1 cellular context compared by ENCODE assay signal in genomic region chr15:89399390-89400120, GRCh38.
TF ChIP-seq lines count a peak whose summit lies in the region.

No MANE protein-coding gene starts in this region.

TF ChIP-seq in K562, 482 proteins besides CTCF, POLR2A, EP300 and RAD21 (continued from another document and continues in another):
- peak in 2 of 3 experiments; percentile 31 to 74 for TF ChIP-seq YY1 (IDR thresholded peaks at IDR 0.05; ENCODE audit: borderline replicate concordance in 1 of 3, control insufficient read depth in 1 of 3, extremely low read depth in 1 of 3, insufficient read depth in 3 of 3, insufficient read length in 1 of 3, insufficient replicate concordance in 2 of 3, low read depth in 1 of 3, low read length in 2 of 3)
- peak; percentile 64 for TF ChIP-seq CTCFL (IDR thresholded peaks at IDR 0.05; ENCODE audit: borderline replicate concordance, insufficient read depth, low read depth, low read length, poor library complexity, severe bottlenecking)
- TF ChIP-seq ZNF165 (CRISPR knock-in tag; IDR thresholded peaks at IDR 0.05; ENCODE audit: borderline replicate concordance), result no peak
- peak; percentile 60 for TF ChIP-seq L3MBTL2 (IDR thresholded peaks at IDR 0.05)
- no peak for TF ChIP-seq RREB1 (CRISPR knock-in tag; IDR thresholded peaks at IDR 0.05)
- TF ChIP-seq ARID2 (IDR thresholded peaks at IDR 0.05), result no peak
- TF ChIP-seq MAZ (CRISPR knock-in tag; conservative IDR thresholded peaks at IDR 0.05 in 1 of 2, IDR thresholded peaks at IDR 0.05 in 1 of 2), result peak in 1 of 2 experiments; percentile 49; a peak in 2 of 4 replicates
- no peak for TF ChIP-seq ZNF592 (IDR thresholded peaks at IDR 0.05)
- TF ChIP-seq MAFK (IDR thresholded peaks at IDR 0.05; ENCODE audit: low read length), result no peak
- no peak for TF ChIP-seq DIDO1 (tag; IDR thresholded peaks at IDR 0.05; ENCODE audit: low read depth)
- TF ChIP-seq EHMT2 (IDR thresholded peaks at IDR 0.05), result no peak
- TF ChIP-seq GABPB2 (CRISPR knock-in tag; conservative IDR thresholded peaks at IDR 0.05), result no peak
- no peak for TF ChIP-seq ZNF217 (CRISPR knock-in tag; IDR thresholded peaks at IDR 0.05)
- TF ChIP-seq STAT6 (CRISPR knock-in tag; IDR thresholded peaks at IDR 0.05), result no peak
- TF ChIP-seq UBTF (IDR thresholded peaks at IDR 0.05; ENCODE audit: borderline replicate concordance in 1 of 2, low read depth in 2 of 2, low read length in 2 of 2), result peak in 1 of 2 experiments; percentile 33; a peak in 1 of 4 replicates
- no peak for TF ChIP-seq E2F8 (IDR thresholded peaks at IDR 0.05; ENCODE audit: low read depth, partially characterized antibody)
- TF ChIP-seq TBP (optimal IDR thresholded peaks at IDR 0.05; ENCODE audit: low read depth, low read length), result no peak
- TF ChIP-seq NEUROD1 (IDR thresholded peaks at IDR 0.05; ENCODE audit: borderline replicate concordance, low read depth, low read length, partially characterized antibody), result no peak
- TF ChIP-seq RBM15 (IDR thresholded peaks at IDR 0.05; ENCODE audit: insufficient read depth, low read length), result no peak
- TF ChIP-seq E2F3 (CRISPR knock-in tag; IDR thresholded peaks at IDR 0.05), result 0 out of 2 replicates have a peak, but pooled peaks have one; percentile 30
- no peak for TF ChIP-seq ELK3 (CRISPR knock-in tag; IDR thresholded peaks at IDR 0.05)
- TF ChIP-seq CHAMP1 (IDR thresholded peaks at IDR 0.05), result no peak
- peak in 1 of 2 experiments; percentile 36 for TF ChIP-seq E2F6 (IDR thresholded peaks at IDR 0.05; ENCODE audit: borderline replicate concordance in 1 of 2, extremely low read depth in 1 of 2, insufficient read depth in 1 of 2, insufficient read length in 1 of 2, low read depth in 1 of 2, low read length in 1 of 2, poor library complexity in 1 of 2, severe bottlenecking in 1 of 2)
- TF ChIP-seq RB1 (IDR thresholded peaks at IDR 0.05; ENCODE audit: low read depth), result peak; percentile 73; the same call in 1 of the 2 replicates
- TF ChIP-seq TCFL5 (CRISPR knock-in tag; conservative IDR thresholded peaks at IDR 0.05), result no peak
- TF ChIP-seq ZFX (CRISPR knock-in tag; IDR thresholded peaks at IDR 0.05), result peak; percentile 57
- TF ChIP-seq NBN (IDR thresholded peaks at IDR 0.05; ENCODE audit: low read depth), result no peak
